In genomic region chr7:132145466-132145865, GRCh38 we compare ENCODE assay signal across 12 cellular contexts.
DNase-seq lines count a peak whose midpoint lies in the region; ATAC-seq, FAIRE-seq and TF ChIP-seq lines count a peak whose summit lies in the region.
"Had no signal": no experiment of that assay in that cellular context is flagged by ENCODE, and none has a peak within 500 bp of the region (broad histone marks: within the 10 kb centered on the region; RNA-seq: fewer than 3 reads in every experiment).

No MANE protein-coding gene starts in this region.

- H3K9ac ChIP-seq in adipocyte (ENCODE audit: low read length): no peak overlapping the region

- H3K27ac ChIP-seq in psoas muscle: no peak overlapping the region
- H3K27ac ChIP-seq: VCaP had no signal

- peak; percentile 78 to 94 (median 85) for ATAC-seq in psoas muscle
- ATAC-seq in left lobe of liver: no peak
- ATAC-seq in HG02588 (IDR thresholded peaks at IDR 0.05; ENCODE audit: unreplicated experiment): no peak
- ATAC-seq: stimulated activated effector memory CD8-positive, alpha-beta T cell treated with anti-CD3 and anti-CD28 coated beads, Interleukin-12 subunit alpha, Interleukin-12 subunit beta, amount 100 ng/mL, for 72 hours had no signal

- H3K4me3 ChIP-seq in adipocyte (ENCODE audit: low read length) (no peak overlapping the region), psoas muscle (no peak overlapping the region)

- H3K36me3 ChIP-seq in adipocyte (ENCODE audit: control insufficient read depth, insufficient read depth, low read length, severe bottlenecking) (peaks cover 60% of the 10 kb centered on the region), psoas muscle (ENCODE audit: insufficient read depth in 1 of 2, low read depth in 1 of 2) (no peaks in the 10 kb centered on the region)

- H3K9me3 ChIP-seq in adipocyte (ENCODE audit: control insufficient read depth, low read length): no peaks in the 10 kb centered on the region
- no peaks in the 10 kb centered on the region for H3K9me3 ChIP-seq in psoas muscle

- intact Hi-C loops in psoas muscle (cut with DNase I): no loop called here
- intact Hi-C loops in activated T-helper 2 cell treated with anti-CD3 and anti-CD28 coated beads, Interferon-gamma antibody, Interleukin-2, Interleukin-4, amounts not matched to agents 10 μg/mL and 5 μg/mL and 100 μg/mL, durations not matched to agents 14 hours and 24 hours and 36 hours (cut with micrococcal nuclease): no loop called here

- H3K4me1 Mint-ChIP-seq in mesothelial cell of epicardium: no peaks in the 10 kb centered on the region
- H3K4me1 Mint-ChIP-seq in activated T-helper 2 cell treated with anti-CD3 and anti-CD28 coated beads, Interferon-gamma antibody, Interleukin-2, Interleukin-4, amounts not matched to agents 10 μg/mL and 5 μg/mL and 100 μg/mL, durations not matched to agents 14 hours and 24 hours and 36 hours (ENCODE audit: low read depth): no peaks in the 10 kb centered on the region
- H3K4me1 Mint-ChIP-seq: stimulated activated effector memory CD8-positive, alpha-beta T cell treated with anti-CD3 and anti-CD28 coated beads, Interleukin-12 subunit alpha, Interleukin-12 subunit beta, amount 100 ng/mL, for 72 hours had no signal

- no peaks in the 10 kb centered on the region for H3K9me3 Mint-ChIP-seq in mesothelial cell of epicardium
- H3K9me3 Mint-ChIP-seq in activated T-helper 2 cell treated with anti-CD3 and anti-CD28 coated beads, Interferon-gamma antibody, Interleukin-2, Interleukin-4, amounts not matched to agents 10 μg/mL and 5 μg/mL and 100 μg/mL, durations not matched to agents 14 hours and 24 hours and 36 hours: no peaks in the 10 kb centered on the region
- H3K9me3 Mint-ChIP-seq: neural crest cell; stimulated activated effector memory CD8-positive, alpha-beta T cell treated with anti-CD3 and anti-CD28 coated beads, Interleukin-12 subunit alpha, Interleukin-12 subunit beta, amount 100 ng/mL, for 72 hours had no signal

- TF ChIP-seq CTCF in psoas muscle (IDR thresholded peaks at IDR 0.05) (no peak), mesothelial cell of epicardium (IDR thresholded peaks at IDR 0.05; ENCODE audit: unreplicated experiment) (no peak)

- peaks cover 63% of the 10 kb centered on the region for H3K27me3 Mint-ChIP-seq in mesothelial cell of epicardium (ENCODE audit: low read depth)
- peaks cover 6% of the 10 kb centered on the region for H3K27me3 Mint-ChIP-seq in activated T-helper 2 cell treated with anti-CD3 and anti-CD28 coated beads, Interferon-gamma antibody, Interleukin-2, Interleukin-4, amounts not matched to agents 10 μg/mL and 5 μg/mL and 100 μg/mL, durations not matched to agents 14 hours and 24 hours and 36 hours (ENCODE audit: low read depth)

- H3K4me1 ChIP-seq in adipocyte (ENCODE audit: control insufficient read depth, insufficient read depth, low read length) (peaks cover 31% of the 10 kb centered on the region), psoas muscle (no peaks in the 10 kb centered on the region)

- WGBS in psoas muscle, 3 donors: 40 to 62% (median 43%) methylated on average over 8 of the region's 8 CpGs

- H3K27me3 ChIP-seq in adipocyte (replicated peaks; ENCODE audit: control insufficient read depth, insufficient read depth, low read length) (no peaks in the 10 kb centered on the region), psoas muscle (ENCODE audit: insufficient read depth in 3 of 3, low read length in 2 of 3) (no peaks in the 10 kb centered on the region)

- no peak overlapping the region for H3K4me3 Mint-ChIP-seq in mesothelial cell of epicardium
- no peak overlapping the region for H3K4me3 Mint-ChIP-seq in activated T-helper 2 cell treated with anti-CD3 and anti-CD28 coated beads, Interferon-gamma antibody, Interleukin-2, Interleukin-4, amounts not matched to agents 10 μg/mL and 5 μg/mL and 100 μg/mL, durations not matched to agents 14 hours and 24 hours and 36 hours (ENCODE audit: low read depth)
- H3K4me3 Mint-ChIP-seq: neural crest cell; stimulated activated effector memory CD8-positive, alpha-beta T cell treated with anti-CD3 and anti-CD28 coated beads, Interleukin-12 subunit alpha, Interleukin-12 subunit beta, amount 100 ng/mL, for 72 hours had no signal

- DNase-seq in H54 (ENCODE audit: insufficient read length, low spot score) (peak; percentile 80), adipocyte (ENCODE audit: low read depth) (peak; percentile 56), glomerular visceral epithelial cell (ENCODE audit: extremely low spot score) (peak; percentile 35), psoas muscle (peak; percentile 43 to 65), mesothelial cell of epicardium (ENCODE audit: low spot score in 2 of 2, unreplicated experiment in 2 of 2) (no peak), left lobe of liver (ENCODE audit: low spot score) (no peak)
- DNase-seq in activated T-helper 2 cell treated with anti-CD3 and anti-CD28 coated beads, Interferon-gamma antibody, Interleukin-2, Interleukin-4, amounts not matched to agents 10 μg/mL and 5 μg/mL and 100 μg/mL, durations not matched to agents 14 hours and 24 hours and 36 hours (ENCODE audit: low spot score): no peak
- DNase-seq: NCI-H1105 had no signal

- TF ChIP-seq POLR2A in H54 (IDR thresholded peaks at IDR 0.05; ENCODE audit: low read depth, low read length): no peak

- FAIRE-seq in H54 (lab: Jason Lieb, UNC): no peak

- H3K36me3 Mint-ChIP-seq in mesothelial cell of epicardium: no peaks in the 10 kb centered on the region
- H3K36me3 Mint-ChIP-seq in activated T-helper 2 cell treated with anti-CD3 and anti-CD28 coated beads, Interferon-gamma antibody, Interleukin-2, Interleukin-4, amounts not matched to agents 10 μg/mL and 5 μg/mL and 100 μg/mL, durations not matched to agents 14 hours and 24 hours and 36 hours (ENCODE audit: low read depth): no peaks in the 10 kb centered on the region
- H3K36me3 Mint-ChIP-seq: stimulated activated effector memory CD8-positive, alpha-beta T cell treated with anti-CD3 and anti-CD28 coated beads, Interleukin-12 subunit alpha, Interleukin-12 subunit beta, amount 100 ng/mL, for 72 hours had no signal

- H3K27ac Mint-ChIP-seq in mesothelial cell of epicardium: no peak overlapping the region
- H3K27ac Mint-ChIP-seq in activated T-helper 2 cell treated with anti-CD3 and anti-CD28 coated beads, Interferon-gamma antibody, Interleukin-2, Interleukin-4, amounts not matched to agents 10 μg/mL and 5 μg/mL and 100 μg/mL, durations not matched to agents 14 hours and 24 hours and 36 hours: no peak overlapping the region
- H3K27ac Mint-ChIP-seq: stimulated activated effector memory CD8-positive, alpha-beta T cell treated with anti-CD3 and anti-CD28 coated beads, Interleukin-12 subunit alpha, Interleukin-12 subunit beta, amount 100 ng/mL, for 72 hours had no signal

Comparison
In these comparisons a context has a peak if more than half of its experiments do, and no peak if none do; other contexts are left out.
1. DNase-seq: peak in H54 (single experiment), adipocyte (single experiment), glomerular visceral epithelial cell (single experiment) and psoas muscle (2 of 2); none in mesothelial cell of epicardium (0 of 2), left lobe of liver (single experiment) and activated T-helper 2 cell treated with anti-CD3 and anti-CD28 coated beads, Interferon-gamma antibody, Interleukin-2, Interleukin-4, amounts not matched to agents 10 μg/mL and 5 μg/mL and 100 μg/mL, durations not matched to agents 14 hours and 24 hours and 36 hours (single experiment).
2. ATAC-seq: peak in psoas muscle (4 of 4); none in left lobe of liver (single experiment) and HG02588 (single experiment).